In genomic region chr11:133347988-133348387, GRCh38 we compare ENCODE assay signal across 15 cellular contexts.
DNase-seq lines count a peak whose midpoint lies in the region; ATAC-seq, FAIRE-seq and TF ChIP-seq lines count a peak whose summit lies in the region.
"Had no signal": no experiment of that assay in that cellular context is flagged by ENCODE, and none has a peak within 500 bp of the region (broad histone marks: within the 10 kb centered on the region; RNA-seq: fewer than 3 reads in every experiment).

No MANE protein-coding gene starts in this region.

- FAIRE-seq in pancreas (lab: Jason Lieb, UNC), result no peak
- FAIRE-seq: A549, H54 had no signal

- TF ChIP-seq CTCF in kidney epithelial cell (IDR thresholded peaks at IDR 0.05; ENCODE audit: insufficient read depth, low read length, poor library complexity, severe bottlenecking) (no peak), pancreas (IDR thresholded peaks at IDR 0.05) (no peak), stomach (IDR thresholded peaks at IDR 0.05) (no peak)

- intact Hi-C loops in pancreas (cut with DNase I), result no loop called here
- intact Hi-C loops in stomach (cut with DNase I; ENCODE audit: low total_unique reads), result no loop called here

- H3K9me3 ChIP-seq in pancreas (no peaks in the 10 kb centered on the region), stomach (no peaks in the 10 kb centered on the region)
- H3K9me3 ChIP-seq: A549, BE2C had no signal

- H3K27ac ChIP-seq in pancreas, result no peak overlapping the region
- no peak overlapping the region for H3K27ac ChIP-seq in stomach
- H3K27ac ChIP-seq: A549, C4-2B had no signal

- no peak overlapping the region for H3K4me3 ChIP-seq in kidney epithelial cell (ENCODE audit: low read depth, low read length)
- no peak overlapping the region for H3K4me3 ChIP-seq in pancreas
- H3K4me3 ChIP-seq in stomach, result no peak overlapping the region
- H3K4me3 ChIP-seq: A549 had no signal

- peak; percentile 32 for DNase-seq in RKO (ENCODE audit: low spot score)
- DNase-seq in astrocyte of the hippocampus (ENCODE audit: low read depth, low spot score), result peak; percentile 48
- peak; percentile 44 for DNase-seq in kidney epithelial cell (ENCODE audit: low read depth)
- no peak for DNase-seq in COLO668 (lab: John Stamatoyannopoulos, UW; ENCODE audit: unreplicated experiment)
- DNase-seq in pancreas, result no peak
- DNase-seq in stomach, result no peak
- DNase-seq in DMS 273 (lab: John Stamatoyannopoulos, UW; ENCODE audit: unreplicated experiment), result no peak
- DNase-seq: BE2C; CD4-positive, alpha-beta memory T cell; COR-L47; DMS53 had no signal

- H3K4me1 ChIP-seq in pancreas (no peaks in the 10 kb centered on the region), stomach (no peaks in the 10 kb centered on the region)
- H3K4me1 ChIP-seq: A549, BE2C had no signal

- H3K27me3 ChIP-seq in kidney epithelial cell (ENCODE audit: control insufficient read depth, insufficient read depth, low read length) (no peaks in the 10 kb centered on the region), pancreas (no peaks in the 10 kb centered on the region), stomach (no peaks in the 10 kb centered on the region)
- H3K27me3 ChIP-seq: BE2C had no signal

- TF ChIP-seq EP300 in stomach (IDR thresholded peaks at IDR 0.05), result no peak

- no peak for ATAC-seq in pancreas
- ATAC-seq: A549, HCT116 had no signal

- TF ChIP-seq POLR2A in stomach (IDR thresholded peaks at IDR 0.05), result no peak

- WGBS in pancreas, 2 donors, result 48 to 53% methylated on average over 5 of the region's 5 CpGs
- 70 to 85% (median 79%) methylated on average over 5 of the region's 5 CpGs for WGBS in stomach, 5 donors

- no peaks in the 10 kb centered on the region for H3K36me3 ChIP-seq in kidney epithelial cell (ENCODE audit: control insufficient read depth, insufficient read depth, low read length)
- H3K36me3 ChIP-seq in pancreas, result no peaks in the 10 kb centered on the region
- H3K36me3 ChIP-seq in stomach, result no peaks in the 10 kb centered on the region
- H3K36me3 ChIP-seq: BE2C had no signal

Comparison
In these comparisons a context has a peak if more than half of its experiments do, and no peak if none do; other contexts are left out.
1. DNase-seq: peak in RKO (single experiment), astrocyte of the hippocampus (single experiment) and kidney epithelial cell (single experiment); none in COLO668 (single experiment), pancreas (0 of 6), stomach (single experiment) and DMS 273 (single experiment).